Comparison of ENCODE assay signal across 21 cellular contexts in the genomic region with DNA sequence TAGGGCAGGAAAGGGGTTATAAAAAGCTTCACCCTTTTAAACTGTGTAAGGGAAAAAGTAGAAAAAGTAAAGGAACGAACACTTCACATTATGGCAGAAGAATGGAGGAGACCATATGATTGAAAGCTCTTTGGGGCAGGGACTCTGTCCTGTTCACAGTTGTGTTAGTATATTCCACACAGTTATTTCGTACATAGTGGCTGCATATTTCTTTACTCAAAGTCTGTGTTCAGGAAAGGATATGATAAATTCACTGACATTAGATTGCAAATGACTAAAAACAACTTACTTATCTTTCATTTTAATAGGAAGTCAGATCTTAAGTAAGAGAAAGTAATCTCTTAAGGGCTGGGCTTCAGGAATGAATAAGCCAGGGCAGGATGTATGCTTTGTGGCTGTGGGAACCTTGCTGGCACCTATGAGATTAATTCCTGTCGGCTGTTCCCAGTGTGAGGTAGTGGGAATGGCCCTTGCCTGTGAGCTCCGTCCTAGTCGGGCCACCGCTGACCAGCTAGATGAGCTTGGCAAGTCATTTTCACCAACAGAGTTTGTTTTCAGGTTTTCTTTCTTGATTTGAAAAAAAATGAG. TPM values are rescaled to one million over a fixed set of nuclear protein-coding genes. Genes with fewer than 3 reads are reported as not detected.
DNase-seq lines count a peak whose midpoint lies in the region; ATAC-seq and TF ChIP-seq lines count a peak whose summit lies in the region.
"Had no signal": no experiment of that assay in that cellular context is flagged by ENCODE, and none has a peak within 500 bp of the region (broad histone marks: within the 10 kb centered on the region; RNA-seq: fewer than 3 reads in every experiment).

No MANE protein-coding gene starts in this region.

- peaks cover 95% of the 10 kb centered on the region for H3K79me2 ChIP-seq in mammary epithelial cell (ENCODE audit: insufficient read depth, low read length)

- H2AFZ ChIP-seq in mammary epithelial cell (ENCODE audit: low read depth, low read length) = no peak overlapping the region

- H3K4me3 ChIP-seq in BLaER1 = no peak overlapping the region
- peak overlapping the region in 2 of 3 experiments; percentile 12 to 16 for H3K4me3 ChIP-seq in mammary epithelial cell (replicated peaks in 1 of 3; ENCODE audit: insufficient read depth in 1 of 3, low read depth in 2 of 3, low read length in 3 of 3)
- no peak overlapping the region for H3K4me3 ChIP-seq in left lung
- H3K4me3 ChIP-seq in brain microvascular endothelial cell (ENCODE audit: low read depth, low read length) = no peak overlapping the region
- H3K4me3 ChIP-seq: gastrocnemius medialis, tibial nerve had no signal

- BruUV-seq in mammary epithelial cell (replicated peaks; lab: Mats Ljungman, UMichigan) = TSS peak; percentile 72

- H3K4me1 ChIP-seq in BLaER1 = peaks cover 40% of the 10 kb centered on the region
- peaks cover 55% of the 10 kb centered on the region for H3K4me1 ChIP-seq in mammary epithelial cell (ENCODE audit: insufficient read depth, low read length)
- H3K4me1 ChIP-seq in left lung = peaks cover 8 to 11% of the 10 kb centered on the region in 2 donors

- in situ Hi-C loops in mammary epithelial cell (cut with MboI; ENCODE audit: low sequenced_read_pairs in 2 of 2) (loop anchor here in 1 of 2 donors (5.0 kb wide), 1 partner anchor 103 kb away; no protein-coding TSS in a partner anchor), brain microvascular endothelial cell (cut with HindIII; ENCODE audit: low pct_ligation_motif_present, low sequenced_read_pairs) (no loop called here)

- no peaks in the 10 kb centered on the region for H3K27me3 ChIP-seq in BLaER1
- no peaks in the 10 kb centered on the region for H3K27me3 ChIP-seq in mammary epithelial cell (ENCODE audit: insufficient read depth, low read length)
- H3K27me3 ChIP-seq in left lung = peaks cover 0 to 28% of the 10 kb centered on the region in 2 donors
- peaks cover 18% of the 10 kb centered on the region for H3K27me3 ChIP-seq in brain microvascular endothelial cell (replicated peaks)
- H3K27me3 ChIP-seq: gastrocnemius medialis had no signal

- CTCF ChIA-PET in mammary epithelial cell (lab: Charles Lee; ENCODE audit: low non-redundant PET) = no interaction called here

- TF ChIP-seq CTCF in mammary epithelial cell (conservative IDR thresholded peaks at IDR 0.05 in 1 of 2, IDR thresholded peaks at IDR 0.05 in 1 of 2; ENCODE audit: extremely low read depth in 1 of 2, insufficient read depth in 1 of 2, low read depth in 1 of 2, low read length in 2 of 2) (no peak), left lung (IDR thresholded peaks at IDR 0.05) (no peak), brain microvascular endothelial cell (IDR thresholded peaks at IDR 0.05; ENCODE audit: low read depth, low read length, missing control alignments) (no peak), GM20000 (IDR thresholded peaks at IDR 0.05; ENCODE audit: extremely low read depth, missing control alignments) (no peak)

- H3K27ac ChIP-seq in BLaER1 (no peak overlapping the region), mammary epithelial cell (ENCODE audit: insufficient read depth, low read depth, low read length) (peak overlapping the region; percentile 81), left lung (no peak overlapping the region), brain microvascular endothelial cell (no peak overlapping the region)
- H3K27ac ChIP-seq: gastrocnemius medialis, tibial nerve had no signal

- peak; percentile 53 for ATAC-seq in left lung
- no peak for ATAC-seq in GM21619 (IDR thresholded peaks at IDR 0.05; ENCODE audit: unreplicated experiment)
- ATAC-seq: gastrocnemius medialis; SK-N-SH treated with all-trans-retinoic acid at 6 μM for 48 hours; stimulated activated naive CD8-positive, alpha-beta T cell treated with anti-CD3 and anti-CD28 coated beads, Interleukin-15, Interleukin-2, amounts not matched to agents 100 U/mL and 50 U/mL, for 24 hours had no signal

- peak overlapping the region; percentile 30; the same call in 1 of the 2 replicates for H3K4me2 ChIP-seq in BLaER1
- H3K4me2 ChIP-seq in mammary epithelial cell (ENCODE audit: insufficient read depth, low read depth, low read length) = peak overlapping the region; percentile 72

- intact Hi-C loops in mammary epithelial cell (cut with micrococcal nuclease) (no loop called here), left lung (cut with DNase I) (no loop called here)

- H4K20me1 ChIP-seq in BLaER1 = no peaks in the 10 kb centered on the region
- H4K20me1 ChIP-seq in mammary epithelial cell (ENCODE audit: insufficient read depth, low read length) = no peaks in the 10 kb centered on the region

- H3K9me3 ChIP-seq in BLaER1 (no peaks in the 10 kb centered on the region), mammary epithelial cell (replicated peaks; ENCODE audit: insufficient read depth, low read length) (no peaks in the 10 kb centered on the region), left lung (no peaks in the 10 kb centered on the region)
- H3K9me3 ChIP-seq: gastrocnemius medialis, tibial nerve had no signal

- H3K9ac ChIP-seq in BLaER1 = no peak overlapping the region
- peak overlapping the region; percentile 59 for H3K9ac ChIP-seq in mammary epithelial cell (ENCODE audit: insufficient read depth, low read length)

- no peaks in the 10 kb centered on the region for H3K36me3 ChIP-seq in BLaER1
- no peaks in the 10 kb centered on the region for H3K36me3 ChIP-seq in mammary epithelial cell (ENCODE audit: insufficient read depth, low read length)
- H3K36me3 ChIP-seq in left lung = no peaks in the 10 kb centered on the region
- H3K36me3 ChIP-seq in brain microvascular endothelial cell (replicated peaks) = no peaks in the 10 kb centered on the region
- H3K36me3 ChIP-seq: gastrocnemius medialis, tibial nerve had no signal

- dilution Hi-C loops in mammary epithelial cell (cut with HindIII; ENCODE audit: low sequenced_read_pairs) = no loop called here

- WGBS in mammary epithelial cell (ENCODE audit: low coverage, missing lambda C conversion rate) = 50% methylated on average over 6 of the region's 6 CpGs

- DNase-seq in HT1080 (ENCODE audit: low read depth) (peak; percentile 32), mammary epithelial cell (peak; percentile 57), left lung (no peak), brain microvascular endothelial cell (no peak), EL (no peak), GM20000 (ENCODE audit: low spot score) (no peak)
- DNase-seq: activated B cell treated with CpG ODN at 0.5 μM for 24 hours; activated CD8-positive, alpha-beta memory T cell treated with anti-CD3 and anti-CD28 coated beads for 24 hours; activated naive CD8-positive, alpha-beta T cell treated with anti-CD3 and anti-CD28 coated beads for 36 hours; CD4-positive, alpha-beta memory T cell; gastrocnemius medialis; left cardiac atrium; midbrain; NCI-H1930; NCI-H345; stimulated activated naive CD8-positive, alpha-beta T cell treated with anti-CD3 and anti-CD28 coated beads, Interleukin-15, Interleukin-2, amounts not matched to agents 100 U/mL and 50 U/mL, for 24 hours had no signal

RNA-seq across cellular contexts. Expression of a gene that starts 11.2 kb away (rescaled TPM):
- 0.66 and 0.80 TPM in 2 replicates for total RNA-seq in HT1080 (2014; rRNA removed; shearing (Covaris generic))
- 0.80 and 1.4 TPM in 2 replicates for polyA plus RNA-seq in HT1080 (2015; cell fraction: cytosol; rRNA removed)
- 0.41 and 0.44 TPM in 2 replicates for polyA plus RNA-seq in HT1080 (2015; cell fraction: nucleus; rRNA removed)
- total RNA-seq in mammary epithelial cell (10 to 100 TPM; 46.8 to 56.2 TPM), left lung (10 to 100 TPM; 13.6 to 33.6 TPM)
- 32.2 TPM for polyA plus RNA-seq in mammary epithelial cell
- 45.3 TPM for polyA minus RNA-seq in mammary epithelial cell
- total RNA-seq: CD4-positive, alpha-beta memory T cell; H4 had no signal
- polyA plus RNA-seq: CD4-positive, alpha-beta memory T cell had no signal

Comparison
In these comparisons a context has a peak if more than half of its experiments do, and no peak if none do; other contexts are left out.
1. H3K4me3 ChIP-seq: peak in mammary epithelial cell (2 of 3); none in BLaER1 (single experiment), left lung (0 of 2) and brain microvascular endothelial cell (single experiment).
2. DNase-seq: peak in HT1080 (single experiment) and mammary epithelial cell (single experiment); none in left lung (0 of 2), brain microvascular endothelial cell (single experiment), EL (single experiment) and GM20000 (single experiment).